Comparison of ENCODE assay signal across 14 cellular contexts in genomic region chr22:19879996-19880785, GRCh38. TPM values are rescaled to one million over a fixed set of nuclear protein-coding genes. Genes with fewer than 3 reads are reported as not detected.
DNase-seq lines count a peak whose midpoint lies in the region; ATAC-seq and TF ChIP-seq lines count a peak whose summit lies in the region.
"Had no signal": no experiment of that assay in that cellular context is flagged by ENCODE, and none has a peak within 500 bp of the region (broad histone marks: within the 10 kb centered on the region; RNA-seq: fewer than 3 reads in every experiment).

No MANE protein-coding gene starts in this region.

- ATAC-seq in GM23338 (no peak; the same call in 2 of the 3 replicates), RWPE2 (ENCODE audit: low read depth) (no peak), sciatic nerve (no peak), HG03520 (IDR thresholded peaks at IDR 0.05; ENCODE audit: unreplicated experiment) (no peak)

- peak overlapping the region; percentile 97 for H3K27ac Mint-ChIP-seq in GM23338
- H3K27ac Mint-ChIP-seq: activated T-helper 2 cell treated with anti-CD3 and anti-CD28 coated beads, Interferon-gamma antibody, Interleukin-2, Interleukin-4, amounts not matched to agents 10 μg/mL and 5 μg/mL and 100 μg/mL, durations not matched to agents 14 hours and 24 hours and 36 hours; T-helper 2 cell treated with Interferon-gamma antibody and Interleukin-4, amounts not matched to agents 5 μg/mL and 100 μg/mL, for 36 hours had no signal

- H3K4me3 Mint-ChIP-seq in GM23338 = peak overlapping the region; percentile 60
- H3K4me3 Mint-ChIP-seq: T-helper 2 cell treated with Interferon-gamma antibody and Interleukin-4, amounts not matched to agents 5 μg/mL and 100 μg/mL, for 36 hours had no signal

- no peaks in the 10 kb centered on the region for H3K9me3 Mint-ChIP-seq in GM23338
- H3K9me3 Mint-ChIP-seq: activated T-helper 2 cell treated with anti-CD3 and anti-CD28 coated beads, Interferon-gamma antibody, Interleukin-2, Interleukin-4, amounts not matched to agents 10 μg/mL and 5 μg/mL and 100 μg/mL, durations not matched to agents 14 hours and 24 hours and 36 hours; T-helper 2 cell treated with Interferon-gamma antibody and Interleukin-4, amounts not matched to agents 5 μg/mL and 100 μg/mL, for 36 hours had no signal

- H3K27ac ChIP-seq in GM23338 (ENCODE audit: low read depth) (peak overlapping the region; percentile 79), RWPE2 (ENCODE audit: poor library complexity, severe bottlenecking) (peak overlapping the region; percentile 98), iPS-18a (ENCODE audit: low read length) (no peak overlapping the region)

- H3F3A ChIP-seq in GM23338 (replicated peaks; ENCODE audit: low read depth) = peaks cover 4% of the 10 kb centered on the region

- H3K27me3 Mint-ChIP-seq in GM23338 (ENCODE audit: insufficient read depth, low read depth, poor library complexity) = peaks cover 23% of the 10 kb centered on the region

- no peaks in the 10 kb centered on the region for H3K79me2 ChIP-seq in GM23338 (replicated peaks; ENCODE audit: insufficient read depth)

- H3K4me3 ChIP-seq in GM23338 (peak overlapping the region; percentile 28; the same call in 1 of the 2 replicates), RWPE2 (ENCODE audit: severe bottlenecking) (peak overlapping the region; percentile 3), iPS-18a (ENCODE audit: low read length) (no peak overlapping the region)

- no peaks in the 10 kb centered on the region for H4K20me1 ChIP-seq in GM23338 (replicated peaks; ENCODE audit: insufficient read depth)

- H3K36me3 ChIP-seq in GM23338 (ENCODE audit: insufficient read depth) (no peaks in the 10 kb centered on the region), RWPE2 (ENCODE audit: low read depth) (peaks cover 4% of the 10 kb centered on the region; the same call in 1 of the 2 replicates), iPS-18a (ENCODE audit: control insufficient read depth, low read depth, low read length) (no peaks in the 10 kb centered on the region)

- no peaks in the 10 kb centered on the region for H3K9me2 ChIP-seq in GM23338 (ENCODE audit: insufficient read depth)

- intact Hi-C loops in sciatic nerve (cut with DNase I) = no loop called here

- peaks cover 32% of the 10 kb centered on the region for H3K4me1 Mint-ChIP-seq in GM23338

- no peaks in the 10 kb centered on the region for H3K27me3 ChIP-seq in GM23338 (ENCODE audit: insufficient read depth)
- no peaks in the 10 kb centered on the region for H3K27me3 ChIP-seq in RWPE2 (ENCODE audit: insufficient read depth, poor library complexity, severe bottlenecking)
- no peaks in the 10 kb centered on the region for H3K27me3 ChIP-seq in iPS-18a (ENCODE audit: control insufficient read depth, insufficient read depth, low read length)

- peak overlapping the region; percentile 21 for H3K9ac ChIP-seq in iPS-18a (ENCODE audit: low read length)

- H3K4me1 ChIP-seq in GM23338 (ENCODE audit: insufficient read depth) (peaks cover 18% of the 10 kb centered on the region), RWPE2 (ENCODE audit: insufficient read depth, poor library complexity, severe bottlenecking) (peaks cover 33% of the 10 kb centered on the region), iPS-18a (ENCODE audit: control insufficient read depth, low read depth, low read length) (peaks cover 21% of the 10 kb centered on the region)

- H3K9me3 ChIP-seq in RWPE2 (ENCODE audit: severe bottlenecking) = no peaks in the 10 kb centered on the region
- no peaks in the 10 kb centered on the region for H3K9me3 ChIP-seq in iPS-18a (ENCODE audit: control insufficient read depth, low read depth, low read length)

- DNase-seq in GM23338 (ENCODE audit: low spot score) (no peak), RWPE2 (ENCODE audit: low spot score) (peak; percentile 63), sciatic nerve (ENCODE audit: low spot score) (peak; percentile 60), NCI-H69 (lab: John Stamatoyannopoulos, UW) (no peak), HUDEP-2 (lab: John Stamatoyannopoulos, UW; ENCODE audit: unreplicated experiment in 76 of 76) (no peak)
- no peak for DNase-seq in stimulated activated CD4-positive, alpha-beta T cell treated with anti-CD3 and anti-CD28 coated beads, Interleukin-1b, Interleukin-23, amount 100 ng/mL, for 48 hours
- DNase-seq: GDM1, Kasumi-1, NCI-H526, occipital lobe had no signal

- H2AFZ ChIP-seq in GM23338 = no peak overlapping the region

- H3K4me2 ChIP-seq in GM23338 = peak overlapping the region; percentile 54

- no peaks in the 10 kb centered on the region; the same call in 2 of the 3 replicates for H3K36me3 Mint-ChIP-seq in GM23338 (ENCODE audit: low read depth)

- TF ChIP-seq CTCF in GM23338 (conservative IDR thresholded peaks at IDR 0.05; ENCODE audit: low read depth in 2 of 2) = no peak
- TF ChIP-seq CTCF in RWPE2 (IDR thresholded peaks at IDR 0.05; ENCODE audit: poor library complexity, severe bottlenecking) = no peak

TF ChIP-seq in GM23338, 12 proteins besides CTCF, POLR2A, EP300 and RAD21 (continues in another document):
- TF ChIP-seq, protein P1, sequence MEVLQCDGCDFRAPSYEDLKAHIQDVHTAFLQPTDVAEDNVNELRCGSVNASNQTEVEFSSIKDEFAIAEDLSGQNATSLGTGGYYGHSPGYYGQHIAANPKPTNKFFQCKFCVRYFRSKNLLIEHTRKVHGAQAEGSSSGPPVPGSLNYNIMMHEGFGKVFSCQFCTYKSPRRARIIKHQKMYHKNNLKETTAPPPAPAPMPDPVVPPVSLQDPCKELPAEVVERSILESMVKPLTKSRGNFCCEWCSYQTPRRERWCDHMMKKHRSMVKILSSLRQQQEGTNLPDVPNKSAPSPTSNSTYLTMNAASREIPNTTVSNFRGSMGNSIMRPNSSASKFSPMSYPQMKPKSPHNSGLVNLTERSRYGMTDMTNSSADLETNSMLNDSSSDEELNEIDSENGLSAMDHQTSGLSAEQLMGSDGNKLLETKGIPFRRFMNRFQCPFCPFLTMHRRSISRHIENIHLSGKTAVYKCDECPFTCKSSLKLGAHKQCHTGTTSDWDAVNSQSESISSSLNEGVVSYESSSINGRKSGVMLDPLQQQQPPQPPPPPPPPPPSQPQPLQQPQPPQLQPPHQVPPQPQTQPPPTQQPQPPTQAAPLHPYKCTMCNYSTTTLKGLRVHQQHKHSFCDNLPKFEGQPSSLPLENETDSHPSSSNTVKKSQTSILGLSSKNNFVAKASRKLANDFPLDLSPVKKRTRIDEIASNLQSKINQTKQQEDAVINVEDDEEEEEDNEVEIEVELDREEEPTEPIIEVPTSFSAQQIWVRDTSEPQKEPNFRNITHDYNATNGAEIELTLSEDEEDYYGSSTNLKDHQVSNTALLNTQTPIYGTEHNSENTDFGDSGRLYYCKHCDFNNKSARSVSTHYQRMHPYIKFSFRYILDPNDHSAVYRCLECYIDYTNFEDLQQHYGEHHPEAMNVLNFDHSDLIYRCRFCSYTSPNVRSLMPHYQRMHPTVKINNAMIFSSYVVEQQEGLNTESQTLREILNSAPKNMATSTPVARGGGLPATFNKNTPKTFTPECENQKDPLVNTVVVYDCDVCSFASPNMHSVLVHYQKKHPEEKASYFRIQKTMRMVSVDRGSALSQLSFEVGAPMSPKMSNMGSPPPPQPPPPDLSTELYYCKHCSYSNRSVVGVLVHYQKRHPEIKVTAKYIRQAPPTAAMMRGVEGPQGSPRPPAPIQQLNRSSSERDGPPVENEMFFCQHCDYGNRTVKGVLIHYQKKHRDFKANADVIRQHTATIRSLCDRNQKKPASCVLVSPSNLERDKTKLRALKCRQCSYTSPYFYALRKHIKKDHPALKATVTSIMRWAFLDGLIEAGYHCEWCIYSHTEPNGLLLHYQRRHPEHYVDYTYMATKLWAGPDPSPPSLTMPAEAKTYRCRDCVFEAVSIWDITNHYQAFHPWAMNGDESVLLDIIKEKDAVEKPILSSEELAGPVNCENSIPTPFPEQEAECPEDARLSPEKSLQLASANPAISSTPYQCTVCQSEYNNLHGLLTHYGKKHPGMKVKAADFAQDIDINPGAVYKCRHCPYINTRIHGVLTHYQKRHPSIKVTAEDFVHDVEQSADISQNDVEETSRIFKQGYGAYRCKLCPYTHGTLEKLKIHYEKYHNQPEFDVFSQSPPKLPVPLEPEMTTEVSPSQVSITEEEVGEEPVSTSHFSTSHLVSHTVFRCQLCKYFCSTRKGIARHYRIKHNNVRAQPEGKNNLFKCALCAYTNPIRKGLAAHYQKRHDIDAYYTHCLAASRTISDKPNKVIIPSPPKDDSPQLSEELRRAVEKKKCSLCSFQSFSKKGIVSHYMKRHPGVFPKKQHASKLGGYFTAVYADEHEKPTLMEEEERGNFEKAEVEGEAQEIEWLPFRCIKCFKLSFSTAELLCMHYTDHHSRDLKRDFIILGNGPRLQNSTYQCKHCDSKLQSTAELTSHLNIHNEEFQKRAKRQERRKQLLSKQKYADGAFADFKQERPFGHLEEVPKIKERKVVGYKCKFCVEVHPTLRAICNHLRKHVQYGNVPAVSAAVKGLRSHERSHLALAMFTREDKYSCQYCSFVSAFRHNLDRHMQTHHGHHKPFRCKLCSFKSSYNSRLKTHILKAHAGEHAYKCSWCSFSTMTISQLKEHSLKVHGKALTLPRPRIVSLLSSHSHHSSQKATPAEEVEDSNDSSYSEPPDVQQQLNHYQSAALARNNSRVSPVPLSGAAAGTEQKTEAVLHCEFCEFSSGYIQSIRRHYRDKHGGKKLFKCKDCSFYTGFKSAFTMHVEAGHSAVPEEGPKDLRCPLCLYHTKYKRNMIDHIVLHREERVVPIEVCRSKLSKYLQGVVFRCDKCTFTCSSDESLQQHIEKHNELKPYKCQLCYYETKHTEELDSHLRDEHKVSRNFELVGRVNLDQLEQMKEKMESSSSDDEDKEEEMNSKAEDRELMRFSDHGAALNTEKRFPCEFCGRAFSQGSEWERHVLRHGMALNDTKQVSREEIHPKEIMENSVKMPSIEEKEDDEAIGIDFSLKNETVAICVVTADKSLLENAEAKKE (CRISPR knock-in tag; IDR thresholded peaks at IDR 0.05) = no peak
- TF ChIP-seq ZNF331 (CRISPR knock-in tag; IDR thresholded peaks at IDR 0.05; ENCODE audit: low read depth) (no peak), EZH2phosphoT487 (IDR thresholded peaks at IDR 0.05; ENCODE audit: unreplicated experiment) (no peak), NANOG (IDR thresholded peaks at IDR 0.05; ENCODE audit: borderline replicate concordance) (no peak), EZH2 (IDR thresholded peaks at IDR 0.05; ENCODE audit: low read depth, unreplicated experiment) (no peak), ZNF114 (CRISPR knock-in tag; IDR thresholded peaks at IDR 0.05) (no peak)

RNA-seq across cellular contexts. Expression of gene GNB1L, which starts 25.5 kb away (rescaled TPM):
- 19.2 and 27.8 TPM in 2 replicates for total RNA-seq in GM23338 (2014; rRNA removed; shearing (Covaris generic))
- 15.2 and 17.4 TPM in 2 replicates for polyA plus RNA-seq in GM23338 (2016; fragmentation: Nextera tagmentation; extraction: Ambion mirVana)
- total RNA-seq in sciatic nerve = 6.2 TPM

RNA-seq across cellular contexts. Expression of gene RTL10, which starts 25.5 kb away (rescaled TPM):
- 17.4 and 19.2 TPM in 2 replicates for total RNA-seq in GM23338 (2014; rRNA removed; shearing (Covaris generic))
- polyA plus RNA-seq in GM23338 (2016; fragmentation: Nextera tagmentation; extraction: Ambion mirVana) = 7.8 and 9.4 TPM in 2 replicates
- 22.9 TPM for total RNA-seq in sciatic nerve

Comparison
In these comparisons a context has a peak if more than half of its experiments do, and no peak if none do; other contexts are left out.
1. DNase-seq: peak in RWPE2 (single experiment) and sciatic nerve (single experiment); none in GM23338 (single experiment), NCI-H69 (single experiment), stimulated activated CD4-positive, alpha-beta T cell treated with anti-CD3 and anti-CD28 coated beads, Interleukin-1b, Interleukin-23, amount 100 ng/mL, for 48 hours (single experiment) and HUDEP-2 (0 of 76).